ENCODE assay signal across 12 cellular contexts in the genomic region with DNA sequence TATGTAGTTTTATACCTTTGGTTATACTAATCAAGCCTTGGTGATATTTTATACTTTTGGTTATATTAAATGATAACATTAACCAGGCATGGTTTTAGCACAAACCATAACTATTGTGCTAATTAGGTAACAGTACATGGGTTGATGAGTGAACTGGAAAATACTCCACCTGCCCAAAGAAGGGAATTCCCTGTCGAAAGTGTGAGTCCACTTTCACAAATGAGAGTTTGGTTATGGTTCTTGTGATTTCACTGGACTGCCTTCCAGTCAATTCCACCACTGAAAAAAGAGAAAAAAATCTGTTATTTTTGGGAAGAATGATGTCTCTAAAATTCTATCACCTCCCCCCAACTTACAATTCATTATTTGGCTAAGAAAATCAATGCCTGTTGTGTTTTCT. TPM values are rescaled to one million over a fixed set of nuclear protein-coding genes. Genes with fewer than 3 reads are reported as not detected.
"Had no signal": no experiment of that assay in that cellular context is flagged by ENCODE, and none has a peak within 500 bp of the region (broad histone marks: within the 10 kb centered on the region; RNA-seq: fewer than 3 reads in every experiment).

No MANE protein-coding gene starts in this region.

- H3K9me3 Mint-ChIP-seq: GM23338, H9, IgD-negative memory B cell had no signal

- H3K27me3 Mint-ChIP-seq: IgD-negative memory B cell had no signal

- H3K4me3 Mint-ChIP-seq: GM23338, H9, HFFc6, IgD-negative memory B cell had no signal

- H3K27ac ChIP-seq: KMS-11 had no signal

- ATAC-seq: GM23338 had no signal

- FAIRE-seq: H1, H54, HTR-8/SVneo had no signal

- H3K4me1 Mint-ChIP-seq: GM23338, H9 had no signal

- H3K9ac ChIP-seq: KMS-11 had no signal

- H3K27ac Mint-ChIP-seq: GM23338, H9, HFFc6, IgD-negative memory B cell had no signal

- H3K36me3 Mint-ChIP-seq: IgD-negative memory B cell had no signal

- H3K4me3 ChIP-seq: GM23338 had no signal

- H2AFZ ChIP-seq: GM23338 had no signal

- H3K4me2 ChIP-seq: GM23338, KMS-11 had no signal

- DNase-seq: H9, HCEC 1CT, HFFc6, Karpas-422, KBM-7 had no signal

RNA-seq across cellular contexts. Expression of a gene that starts 9.7 kb away (rescaled TPM):
- total RNA-seq: GM23338, H1, HT-29 had no signal
- polyA plus RNA-seq: IgD-negative memory B cell had no signal
